Comparison of ENCODE assay signal across 12 cellular contexts in the genomic region with DNA sequence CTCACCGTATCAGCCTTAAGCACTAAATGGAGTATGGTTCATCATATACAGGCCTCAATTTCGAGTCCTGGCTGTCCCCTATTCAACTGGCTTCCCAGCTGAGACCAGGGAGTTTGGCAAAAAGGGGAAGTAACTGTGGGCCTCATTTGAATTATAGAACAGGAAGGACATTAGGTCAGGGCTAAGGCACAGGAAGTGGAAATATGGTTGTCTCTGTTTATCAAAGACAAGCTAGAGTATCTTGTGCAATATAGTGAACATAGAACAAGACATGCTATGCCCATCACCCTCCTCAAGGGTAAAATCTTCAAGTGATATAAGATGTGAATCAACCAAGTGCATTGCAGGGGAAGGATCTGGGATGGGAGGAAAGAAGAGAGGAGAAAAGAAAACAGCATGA.
DNase-seq lines count a peak whose midpoint lies in the region; ATAC-seq and TF ChIP-seq lines count a peak whose summit lies in the region.
"Had no signal": no experiment of that assay in that cellular context is flagged by ENCODE, and none has a peak within 500 bp of the region (broad histone marks: within the 10 kb centered on the region; RNA-seq: fewer than 3 reads in every experiment).

No MANE protein-coding gene starts in this region.

- no peak for DNase-seq in stimulated activated naive CD8-positive, alpha-beta T cell treated with anti-CD3 and anti-CD28 coated beads, Interleukin-15, amount 100 ng/mL, for 72 hours
- no peak for DNase-seq in stimulated activated naive CD8-positive, alpha-beta T cell treated with anti-CD3 and anti-CD28 coated beads, Interleukin-15, Interleukin-2, amounts not matched to agents 100 U/mL and 50 U/mL, for 24 hours
- DNase-seq in MV-4-11 (lab: John Stamatoyannopoulos, UW) (peak; percentile 99), caudate nucleus (lab: John Stamatoyannopoulos, UW) (no peak), A172 (ENCODE audit: low spot score) (no peak)
- no peak for DNase-seq in effector CD4-positive, alpha-beta T cell
- DNase-seq: H7, naive B cell, NCI-H2227 treated with DMSO at 0.1 percent for 48 hours had no signal

- peaks cover 3% of the 10 kb centered on the region for H3K27me3 Mint-ChIP-seq in stimulated activated naive CD8-positive, alpha-beta T cell treated with anti-CD3 and anti-CD28 coated beads, Interleukin-15, amount 100 ng/mL, for 72 hours
- H3K27me3 Mint-ChIP-seq: stimulated activated naive CD8-positive, alpha-beta T cell treated with anti-CD3 and anti-CD28 coated beads, Interleukin-15, Interleukin-2, amounts not matched to agents 100 ng/mL and 50 ng/mL, for 24 hours had no signal

- peak; percentile 42 for ATAC-seq in stimulated activated naive CD8-positive, alpha-beta T cell treated with anti-CD3 and anti-CD28 coated beads, Interleukin-15, amount 100 ng/mL, for 72 hours
- ATAC-seq in stimulated activated naive CD8-positive, alpha-beta T cell treated with anti-CD3 and anti-CD28 coated beads, Interleukin-15, Interleukin-2, amounts not matched to agents 100 U/mL and 50 U/mL, for 24 hours: no peak
- ATAC-seq in esophagus mucosa: peak; percentile 36
- ATAC-seq in GM18505 (IDR thresholded peaks at IDR 0.05; ENCODE audit: unreplicated experiment): no peak

- TF ChIP-seq POLR2A in GM18505 (IDR thresholded peaks at IDR 0.05; ENCODE audit: borderline replicate concordance, extremely low read depth, insufficient read depth, insufficient read length): no peak

- peaks cover 0 to 3% of the 10 kb centered on the region in 2 donors for H3K9me3 Mint-ChIP-seq in stimulated activated naive CD8-positive, alpha-beta T cell treated with anti-CD3 and anti-CD28 coated beads, Interleukin-15, amount 100 ng/mL, for 72 hours
- H3K9me3 Mint-ChIP-seq: stimulated activated naive CD8-positive, alpha-beta T cell treated with anti-CD3 and anti-CD28 coated beads, Interleukin-15, Interleukin-2, amounts not matched to agents 100 ng/mL and 50 ng/mL, for 24 hours had no signal

- peaks cover 13% of the 10 kb centered on the region for H3K4me1 Mint-ChIP-seq in stimulated activated naive CD8-positive, alpha-beta T cell treated with anti-CD3 and anti-CD28 coated beads, Interleukin-15, amount 100 ng/mL, for 72 hours

- no peak overlapping the region for H3K4me3 Mint-ChIP-seq in stimulated activated naive CD8-positive, alpha-beta T cell treated with anti-CD3 and anti-CD28 coated beads, Interleukin-15, amount 100 ng/mL, for 72 hours
- H3K4me3 Mint-ChIP-seq: stimulated activated naive CD8-positive, alpha-beta T cell treated with anti-CD3 and anti-CD28 coated beads, Interleukin-15, Interleukin-2, amounts not matched to agents 100 ng/mL and 50 ng/mL, for 24 hours had no signal

- no peak overlapping the region for H3K27ac ChIP-seq in caudate nucleus (ENCODE audit: low read depth, low read length)

- peak overlapping the region; percentile 49 to 73 for H3K27ac Mint-ChIP-seq in stimulated activated naive CD8-positive, alpha-beta T cell treated with anti-CD3 and anti-CD28 coated beads, Interleukin-15, amount 100 ng/mL, for 72 hours
- H3K27ac Mint-ChIP-seq: stimulated activated naive CD8-positive, alpha-beta T cell treated with anti-CD3 and anti-CD28 coated beads, Interleukin-15, Interleukin-2, amounts not matched to agents 100 ng/mL and 50 ng/mL, for 24 hours had no signal

Comparison
In these comparisons a context has a peak if more than half of its experiments do, and no peak if none do; other contexts are left out.
1. ATAC-seq: peak in stimulated activated naive CD8-positive, alpha-beta T cell treated with anti-CD3 and anti-CD28 coated beads, Interleukin-15, amount 100 ng/mL, for 72 hours (single experiment) and esophagus mucosa (single experiment); none in stimulated activated naive CD8-positive, alpha-beta T cell treated with anti-CD3 and anti-CD28 coated beads, Interleukin-15, Interleukin-2, amounts not matched to agents 100 U/mL and 50 U/mL, for 24 hours (single experiment) and GM18505 (single experiment).